ENCODE assay signal across 17 cellular contexts in genomic region chr19:7265963-7266362, GRCh38. TPM values are rescaled to one million over a fixed set of nuclear protein-coding genes. Genes with fewer than 3 reads are reported as not detected.
DNase-seq lines count a peak whose midpoint lies in the region; ATAC-seq and TF ChIP-seq lines count a peak whose summit lies in the region.
"Had no signal": no experiment of that assay in that cellular context is flagged by ENCODE, and none has a peak within 500 bp of the region (broad histone marks: within the 10 kb centered on the region; RNA-seq: fewer than 3 reads in every experiment).

No MANE protein-coding gene starts in this region.

- TF ChIP-seq CTCF in osteoblast (IDR thresholded peaks at IDR 0.05; ENCODE audit: extremely low read depth, low read depth, low read length): no peak

- no peaks in the 10 kb centered on the region for H3K27me3 ChIP-seq in mucosa of rectum (ENCODE audit: control insufficient read depth in 2 of 2, insufficient read depth in 2 of 2, low read length in 2 of 2)
- H3K27me3 ChIP-seq in osteoblast (ENCODE audit: insufficient read depth, low read length): no peaks in the 10 kb centered on the region

- H3K36me3 ChIP-seq in mucosa of rectum (ENCODE audit: control insufficient read depth in 2 of 2, insufficient read depth in 2 of 2, low read length in 2 of 2) (peaks cover 10 to 15% of the 10 kb centered on the region in 2 donors), osteoblast (ENCODE audit: insufficient read depth, low read length) (no peaks in the 10 kb centered on the region)

- peak overlapping the region in 1 of 2 donors; percentile 47 for H3K9ac ChIP-seq in mucosa of rectum (ENCODE audit: low read depth in 1 of 2, low read length in 2 of 2)

- intact Hi-C loops in left cardiac atrium (cut with DNase I) (no loop called here), Right ventricle myocardium inferior (cut with DNase I) (no loop called here)

- peaks cover 5% of the 10 kb centered on the region for H4K20me1 ChIP-seq in osteoblast (ENCODE audit: insufficient read depth, low read length)

- H2AFZ ChIP-seq in osteoblast (ENCODE audit: low read length): no peak overlapping the region

- H3K9me3 ChIP-seq in mucosa of rectum (ENCODE audit: control insufficient read depth in 2 of 2, low read length in 2 of 2) (no peaks in the 10 kb centered on the region), osteoblast (ENCODE audit: low read depth, low read length) (no peaks in the 10 kb centered on the region)

- no peaks in the 10 kb centered on the region for H3K79me2 ChIP-seq in osteoblast (ENCODE audit: insufficient read depth, low read length)

- DNase-seq in left cardiac atrium: no peak
- DNase-seq in Right ventricle myocardium inferior (ENCODE audit: missing footprints): no peak
- peak; percentile 73 for DNase-seq in ureter (ENCODE audit: low spot score)
- no peak for DNase-seq in COLO829 (ENCODE audit: low spot score)
- DNase-seq in osteoblast (ENCODE audit: insufficient read length, low spot score, missing footprints): no peak
- DNase-seq: activated CD4-positive, alpha-beta T cell treated with anti-CD3 and anti-CD28 coated beads for 4 hours; Calu3; cerebellar nuclear complex; glutamatergic neuron; IMR-90; NCI-H524; retina; RPMI8226; stimulated activated CD4-positive, alpha-beta T cell treated with anti-CD3 and anti-CD28 coated beads, Interleukin-2, amount 100 ng/mL, for 48 hours had no signal

- H3K4me1 ChIP-seq in mucosa of rectum (ENCODE audit: control insufficient read depth in 2 of 2, insufficient read depth in 2 of 2, low read length in 2 of 2) (peaks cover 13 to 16% of the 10 kb centered on the region in 2 donors), osteoblast (ENCODE audit: insufficient read depth, low read length) (no peaks in the 10 kb centered on the region)

- no peak overlapping the region for H3K4me2 ChIP-seq in osteoblast (ENCODE audit: insufficient read depth, low read length)

- H3K27ac ChIP-seq in cingulate gyrus (ENCODE audit: low read depth, low read length) (peak overlapping the region; percentile 29), mucosa of rectum (ENCODE audit: low read depth in 2 of 2, low read length in 2 of 2) (peak overlapping the region; percentile 41 to 52), osteoblast (ENCODE audit: low read depth, low read length) (no peak overlapping the region)

- H3K4me3 ChIP-seq in mucosa of rectum (ENCODE audit: low read length in 2 of 2): no peak overlapping the region
- no peak overlapping the region for H3K4me3 ChIP-seq in osteoblast (ENCODE audit: insufficient read depth, low read length)

- peak; percentile 59 to 70 for ATAC-seq in left cardiac atrium
- ATAC-seq in Right ventricle myocardium inferior: no peak
- no peak for ATAC-seq in GM21737 (IDR thresholded peaks at IDR 0.05; ENCODE audit: unreplicated experiment)

RNA-seq across cellular contexts. Expression of gene INSR, which starts 28.3 kb away (rescaled TPM):
- total RNA-seq in left cardiac atrium (10 to 100 TPM; 44.6 to 52.9 TPM), Right ventricle myocardium inferior (73.5 TPM), ureter (78.9 TPM), osteoblast (36.8 and 44.2 TPM in 2 replicates)

Comparison
In these comparisons a context has a peak if more than half of its experiments do, and no peak if none do; other contexts are left out.
1. ATAC-seq: peak in left cardiac atrium (2 of 2); none in Right ventricle myocardium inferior (single experiment) and GM21737 (single experiment).